Comparison of ENCODE assay signal across 14 cellular contexts in the genomic region with DNA sequence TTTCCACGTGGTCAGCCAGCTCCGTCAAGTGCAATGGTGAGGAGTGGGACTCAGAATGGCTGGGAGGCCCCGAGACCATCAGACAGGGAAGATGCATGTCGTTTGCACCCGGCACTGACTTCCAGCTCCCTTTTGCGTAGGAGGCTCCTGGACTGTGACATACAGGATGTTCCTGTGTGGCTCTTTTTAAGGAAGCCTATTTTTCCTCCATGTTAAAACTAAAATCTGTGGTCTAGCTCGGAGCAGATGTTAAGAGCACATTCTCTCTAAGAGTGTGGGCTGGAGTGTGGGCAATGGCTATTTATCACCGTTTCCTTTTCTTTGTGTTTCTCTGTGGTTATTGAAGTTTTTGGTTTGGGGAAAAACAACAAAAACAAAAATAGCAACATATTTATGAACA. TPM values are rescaled to one million over a fixed set of nuclear protein-coding genes. Genes with fewer than 3 reads are reported as not detected.
DNase-seq lines count a peak whose midpoint lies in the region; ATAC-seq and TF ChIP-seq lines count a peak whose summit lies in the region.
"Had no signal": no experiment of that assay in that cellular context is flagged by ENCODE, and none has a peak within 500 bp of the region (broad histone marks: within the 10 kb centered on the region; RNA-seq: fewer than 3 reads in every experiment).

No MANE protein-coding gene starts in this region.

- DNase-seq in A673 (ENCODE audit: low spot score) (no peak), GM23338 (ENCODE audit: low spot score) (no peak), chondrocyte (ENCODE audit: low spot score) (no peak), natural killer cell (no peak), cortex of kidney (lab: John Stamatoyannopoulos, UW) (no peak), prostate gland (ENCODE audit: low spot score) (no peak)
- DNase-seq: activated naive CD4-positive, alpha-beta T cell treated with anti-CD3 and anti-CD28 coated beads, Interleukin-2, amount 50 U/mL, for 16 hours; naive thymus-derived CD8-positive, alpha-beta T cell; NCI-H345; stimulated activated CD4-positive, alpha-beta T cell treated with anti-CD3 and anti-CD28 coated beads, Interleukin-12 subunit alpha, Interleukin-12 subunit beta, amount 100 ng/mL, for 4 hours had no signal

- POLR2A ChIA-PET in A673 (lab: Charles Lee; ENCODE audit: low non-redundant PET) = no interaction called here

- no TSS peak for BruUV-seq in A673 (replicated peaks; lab: Mats Ljungman, UMichigan)

- WGBS in prostate gland = 58% methylated on average over 8 of the region's 8 CpGs

- H3K4me3 ChIP-seq in A673 (ENCODE audit: low read depth, low read length, poor library complexity, severe bottlenecking) (no peak overlapping the region), GM23338 (no peak overlapping the region), prostate gland (no peak overlapping the region)
- H3K4me3 ChIP-seq: MG63 had no signal

- ATAC-seq in GM23338 (no peak), natural killer cell (peak in 1 of 3 donors; percentile 24), GM21528 (IDR thresholded peaks at IDR 0.05; ENCODE audit: low FRiP score, unreplicated experiment) (no peak), HG02610 (IDR thresholded peaks at IDR 0.05; ENCODE audit: unreplicated experiment) (no peak)

- H3K4me3 Mint-ChIP-seq in GM23338 (no peak overlapping the region), chondrocyte (ENCODE audit: unreplicated experiment) (no peak overlapping the region), natural killer cell (peak overlapping the region; percentile 83)

- H3K9me3 ChIP-seq in A673 (ENCODE audit: low read depth, low read length, poor library complexity, severe bottlenecking) = no peaks in the 10 kb centered on the region
- H3K9me3 ChIP-seq in prostate gland = no peaks in the 10 kb centered on the region
- H3K9me3 ChIP-seq: MG63 had no signal

- H3K79me2 ChIP-seq in GM23338 (replicated peaks; ENCODE audit: insufficient read depth) = no peaks in the 10 kb centered on the region

- 0 out of 2 replicates have a peak overlapping the region, but pooled peaks have one; percentile 67 for H2AFZ ChIP-seq in GM23338

- H3K27ac Mint-ChIP-seq in GM23338 (no peak overlapping the region), chondrocyte (ENCODE audit: unreplicated experiment) (peak overlapping the region; percentile 33), natural killer cell (peak overlapping the region; percentile 47 to 53)

- H3F3A ChIP-seq in GM23338 (replicated peaks; ENCODE audit: low read depth) = no peaks in the 10 kb centered on the region

- peaks cover 2% of the 10 kb centered on the region; the same call in 2 of the 3 replicates for H3K4me1 Mint-ChIP-seq in GM23338
- peaks cover 25% of the 10 kb centered on the region for H3K4me1 Mint-ChIP-seq in chondrocyte (ENCODE audit: low read depth)
- peaks cover 51 to 59% of the 10 kb centered on the region in 2 donors for H3K4me1 Mint-ChIP-seq in natural killer cell

- CTCF ChIA-PET in A673 (lab: Charles Lee) = no interaction called here

- H3K9me2 ChIP-seq in GM23338 (ENCODE audit: insufficient read depth) = 0 out of 2 replicates have a peak, but pooled peaks cover 16% of the 10 kb centered on the region

- TF ChIP-seq CTCF in A673 (conservative IDR thresholded peaks at IDR 0.05; ENCODE audit: low read depth, low read length) = no peak
- no peak for TF ChIP-seq CTCF in GM23338 (conservative IDR thresholded peaks at IDR 0.05; ENCODE audit: low read depth in 2 of 2)
- no peak for TF ChIP-seq CTCF in chondrocyte (IDR thresholded peaks at IDR 0.05)
- TF ChIP-seq CTCF in natural killer cell (IDR thresholded peaks at IDR 0.05) = no peak
- TF ChIP-seq CTCF in prostate gland (IDR thresholded peaks at IDR 0.05) = no peak

- H3K36me3 ChIP-seq in A673 (ENCODE audit: insufficient read depth, low read length, poor library complexity, severe bottlenecking) (no peaks in the 10 kb centered on the region), GM23338 (ENCODE audit: insufficient read depth) (no peaks in the 10 kb centered on the region), prostate gland (no peaks in the 10 kb centered on the region)
- H3K36me3 ChIP-seq: MG63 had no signal

- intact Hi-C loops in A673 (cut with micrococcal nuclease; ENCODE audit: unreplicated experiment) = no loop called here
- intact Hi-C loops in natural killer cell (cut with micrococcal nuclease) = loop anchor here (5.0 kb wide), 2 partner anchors 43 to 128 kb away; a partner anchor contains a TSS
- intact Hi-C loops in prostate gland (cut with DNase I) = no loop called here

- H4K20me1 ChIP-seq in GM23338 (replicated peaks; ENCODE audit: insufficient read depth) = no peaks in the 10 kb centered on the region

- TF ChIP-seq POLR2A in prostate gland (IDR thresholded peaks at IDR 0.05) = no peak

- H3K9me3 Mint-ChIP-seq in GM23338 = no peaks in the 10 kb centered on the region
- H3K9me3 Mint-ChIP-seq in chondrocyte (ENCODE audit: low read depth) = no peaks in the 10 kb centered on the region
- H3K9me3 Mint-ChIP-seq in natural killer cell = no peaks in the 10 kb centered on the region
- H3K9me3 Mint-ChIP-seq: activated CD4-positive, alpha-beta T cell treated with anti-CD3 and anti-CD28 coated beads, Interleukin-2, amount 10 ng/mL, durations not matched to agents 7 days and 5 days; naive thymus-derived CD8-positive, alpha-beta T cell had no signal

- H3K27me3 ChIP-seq in A673 (replicated peaks; ENCODE audit: insufficient read depth, low read depth, low read length, poor library complexity) (no peaks in the 10 kb centered on the region), GM23338 (ENCODE audit: insufficient read depth) (no peaks in the 10 kb centered on the region), prostate gland (replicated peaks; ENCODE audit: insufficient read depth) (no peaks in the 10 kb centered on the region)
- H3K27me3 ChIP-seq: MG63 had no signal

- H3K4me1 ChIP-seq in A673 (ENCODE audit: insufficient read depth, low read length, poor library complexity, severe bottlenecking) (peaks cover 31% of the 10 kb centered on the region), GM23338 (ENCODE audit: insufficient read depth) (no peaks in the 10 kb centered on the region; the same call in 1 of the 2 replicates), prostate gland (replicated peaks) (no peaks in the 10 kb centered on the region)

- H3K36me3 Mint-ChIP-seq in GM23338 (ENCODE audit: low read depth) (peaks cover 3% of the 10 kb centered on the region; the same call in 1 of the 3 replicates), chondrocyte (ENCODE audit: low read depth) (no peaks in the 10 kb centered on the region), natural killer cell (no peaks in the 10 kb centered on the region)
- H3K36me3 Mint-ChIP-seq: naive thymus-derived CD8-positive, alpha-beta T cell had no signal

- H3K27ac ChIP-seq in A673 (ENCODE audit: low read depth, low read length, poor library complexity, severe bottlenecking) (peak overlapping the region; percentile 67), GM23338 (ENCODE audit: low read depth) (no peak overlapping the region), prostate gland (no peak overlapping the region)

- peaks cover 4% of the 10 kb centered on the region for H3K27me3 Mint-ChIP-seq in GM23338 (ENCODE audit: insufficient read depth, low read depth, poor library complexity)
- no peaks in the 10 kb centered on the region for H3K27me3 Mint-ChIP-seq in chondrocyte (ENCODE audit: low read depth)
- peaks cover 3 to 21% of the 10 kb centered on the region in 2 donors for H3K27me3 Mint-ChIP-seq in natural killer cell (ENCODE audit: low read depth in 2 of 2)

- H3K4me2 ChIP-seq in GM23338 = no peak overlapping the region

TF ChIP-seq in GM23338, 12 proteins besides CTCF, POLR2A, EP300 and RAD21:
- TF ChIP-seq EZH2phosphoT487 (IDR thresholded peaks at IDR 0.05; ENCODE audit: unreplicated experiment) = no peak
- no peak for TF ChIP-seq STAT1 (IDR thresholded peaks at IDR 0.05; ENCODE audit: unreplicated experiment)
- TF ChIP-seq, protein P1, sequence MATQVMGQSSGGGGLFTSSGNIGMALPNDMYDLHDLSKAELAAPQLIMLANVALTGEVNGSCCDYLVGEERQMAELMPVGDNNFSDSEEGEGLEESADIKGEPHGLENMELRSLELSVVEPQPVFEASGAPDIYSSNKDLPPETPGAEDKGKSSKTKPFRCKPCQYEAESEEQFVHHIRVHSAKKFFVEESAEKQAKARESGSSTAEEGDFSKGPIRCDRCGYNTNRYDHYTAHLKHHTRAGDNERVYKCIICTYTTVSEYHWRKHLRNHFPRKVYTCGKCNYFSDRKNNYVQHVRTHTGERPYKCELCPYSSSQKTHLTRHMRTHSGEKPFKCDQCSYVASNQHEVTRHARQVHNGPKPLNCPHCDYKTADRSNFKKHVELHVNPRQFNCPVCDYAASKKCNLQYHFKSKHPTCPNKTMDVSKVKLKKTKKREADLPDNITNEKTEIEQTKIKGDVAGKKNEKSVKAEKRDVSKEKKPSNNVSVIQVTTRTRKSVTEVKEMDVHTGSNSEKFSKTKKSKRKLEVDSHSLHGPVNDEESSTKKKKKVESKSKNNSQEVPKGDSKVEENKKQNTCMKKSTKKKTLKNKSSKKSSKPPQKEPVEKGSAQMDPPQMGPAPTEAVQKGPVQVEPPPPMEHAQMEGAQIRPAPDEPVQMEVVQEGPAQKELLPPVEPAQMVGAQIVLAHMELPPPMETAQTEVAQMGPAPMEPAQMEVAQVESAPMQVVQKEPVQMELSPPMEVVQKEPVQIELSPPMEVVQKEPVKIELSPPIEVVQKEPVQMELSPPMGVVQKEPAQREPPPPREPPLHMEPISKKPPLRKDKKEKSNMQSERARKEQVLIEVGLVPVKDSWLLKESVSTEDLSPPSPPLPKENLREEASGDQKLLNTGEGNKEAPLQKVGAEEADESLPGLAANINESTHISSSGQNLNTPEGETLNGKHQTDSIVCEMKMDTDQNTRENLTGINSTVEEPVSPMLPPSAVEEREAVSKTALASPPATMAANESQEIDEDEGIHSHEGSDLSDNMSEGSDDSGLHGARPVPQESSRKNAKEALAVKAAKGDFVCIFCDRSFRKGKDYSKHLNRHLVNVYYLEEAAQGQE (IDR thresholded peaks at IDR 0.05; ENCODE audit: unreplicated experiment) = no peak
- no peak for TF ChIP-seq EZH2 (IDR thresholded peaks at IDR 0.05; ENCODE audit: low read depth, unreplicated experiment)
- no peak for TF ChIP-seq POLR2AphosphoS5 (IDR thresholded peaks at IDR 0.05; ENCODE audit: low read depth)

RNA-seq across cellular contexts. Expression of a gene that starts 40.9 kb away (rescaled TPM):
- total RNA-seq in A673 (2021) (0.19 and 0.42 TPM in 2 replicates), chondrocyte (2.2 to 3.1 TPM (median 2.3 TPM) in 3 replicates), natural killer cell (1 to 10 TPM; 5.5 to 9.2 (median 6.8) TPM), prostate gland (10 to 100 TPM; 20.0 to 22.1 TPM)
- 1.8 and 2.1 TPM in 2 replicates for total RNA-seq in GM23338 (2014; rRNA removed; shearing (Covaris generic))
- 1.6 and 1.7 TPM in 2 replicates for polyA plus RNA-seq in GM23338 (2016; fragmentation: Nextera tagmentation; extraction: Ambion mirVana)
